ENCODE assay signal across 22 cellular contexts in the genomic region with DNA sequence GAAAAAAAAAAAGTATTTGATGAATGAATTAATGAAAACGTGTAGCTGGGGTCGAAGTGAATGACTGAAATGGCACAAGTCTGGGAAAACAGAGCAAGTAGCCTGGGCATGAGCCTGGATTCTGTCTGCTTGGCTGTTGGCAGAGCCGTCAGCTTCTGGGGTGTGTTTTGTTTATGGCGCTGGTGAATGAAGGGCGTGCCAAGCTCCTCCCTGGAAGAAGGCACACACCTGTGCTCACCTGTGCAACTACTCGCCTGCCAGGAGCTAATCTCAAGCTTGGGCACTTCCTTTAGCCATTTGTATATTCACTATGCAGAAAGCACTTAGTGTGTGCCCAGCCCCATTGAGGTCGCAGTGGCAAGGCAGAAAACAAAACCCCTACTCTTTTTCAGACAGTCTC.
DNase-seq lines count a peak whose midpoint lies in the region; ATAC-seq, FAIRE-seq and TF ChIP-seq lines count a peak whose summit lies in the region.
"Had no signal": no experiment of that assay in that cellular context is flagged by ENCODE, and none has a peak within 500 bp of the region (broad histone marks: within the 10 kb centered on the region; RNA-seq: fewer than 3 reads in every experiment).

No MANE protein-coding gene starts in this region.

- intact Hi-C loops in colonic mucosa (cut with DNase I) (no loop called here), pancreas (cut with DNase I) (no loop called here)
- intact Hi-C loops in activated T-helper 2 cell treated with anti-CD3 and anti-CD28 coated beads, Interferon-gamma antibody, Interleukin-2, Interleukin-4, amounts not matched to agents 10 μg/mL and 5 μg/mL and 100 μg/mL, durations not matched to agents 14 hours and 24 hours and 36 hours (cut with micrococcal nuclease), result no loop called here

- WGBS in pancreas, 2 donors, result 35 to 38% methylated on average over 7 of the region's 7 CpGs

- H3K27ac Mint-ChIP-seq in activated T-helper 2 cell treated with anti-CD3 and anti-CD28 coated beads, Interferon-gamma antibody, Interleukin-2, Interleukin-4, amounts not matched to agents 10 μg/mL and 5 μg/mL and 100 μg/mL, durations not matched to agents 14 hours and 24 hours and 36 hours, result no peak overlapping the region
- H3K27ac Mint-ChIP-seq: activated naive CD8-positive, alpha-beta T cell treated with anti-CD3 and anti-CD28 coated beads, Interleukin-2, amount 10 ng/mL, durations not matched to agents 7 days and 5 days; CD4-positive, alpha-beta memory T cell; nephron had no signal

- H3K36me3 ChIP-seq in colonic mucosa (no peaks in the 10 kb centered on the region), pancreas (peaks cover 0 to 4% (median 0%) of the 10 kb centered on the region in 3 donors), SJCRH30 (peaks cover 51% of the 10 kb centered on the region)
- H3K36me3 ChIP-seq: ovary, right lobe of liver had no signal

- DNase-seq in DMS79 (lab: John Stamatoyannopoulos, UW) (peak; percentile 1), DMS79 treated with DMSO at 0.1 percent for 48 hours (lab: John Stamatoyannopoulos, UW) (no peak), HT-29 (ENCODE audit: low spot score) (peak; percentile 72), colonic mucosa (peak; percentile 90), pancreas (peak in 5 of 6 donors; percentile 85 to 88 (median 87)), SJCRH30 (no peak), islet precursor cell (no peak)
- no peak for DNase-seq in activated T-helper 2 cell treated with anti-CD3 and anti-CD28 coated beads, Interferon-gamma antibody, Interleukin-2, Interleukin-4, amounts not matched to agents 10 μg/mL and 5 μg/mL and 100 μg/mL, durations not matched to agents 14 hours and 24 hours and 36 hours (ENCODE audit: low spot score)
- DNase-seq: activated CD4-positive, alpha-beta T cell treated with anti-CD3 and anti-CD28 coated beads, Interleukin-2, amount 50 U/mL, for 4 hours; activated effector memory CD4-positive, alpha-beta T cell treated with Interleukin-2 at 50 U/mL for 16 hours; activated naive CD8-positive, alpha-beta T cell treated with anti-CD3 and anti-CD28 coated beads, Interleukin-2, amount 10 ng/mL, durations not matched to agents 7 days and 5 days; CD4-positive, alpha-beta memory T cell; heart right ventricle; left lung; NCI-H2171; ovary; right lobe of liver; substantia nigra had no signal

- H3K36me3 Mint-ChIP-seq in activated T-helper 2 cell treated with anti-CD3 and anti-CD28 coated beads, Interferon-gamma antibody, Interleukin-2, Interleukin-4, amounts not matched to agents 10 μg/mL and 5 μg/mL and 100 μg/mL, durations not matched to agents 14 hours and 24 hours and 36 hours (ENCODE audit: low read depth), result no peaks in the 10 kb centered on the region
- H3K36me3 Mint-ChIP-seq: activated naive CD8-positive, alpha-beta T cell treated with anti-CD3 and anti-CD28 coated beads, Interleukin-2, amount 10 ng/mL, durations not matched to agents 7 days and 5 days; CD4-positive, alpha-beta memory T cell had no signal

- H3K27me3 ChIP-seq in colonic mucosa, result no peaks in the 10 kb centered on the region
- no peaks in the 10 kb centered on the region for H3K27me3 ChIP-seq in pancreas
- no peaks in the 10 kb centered on the region for H3K27me3 ChIP-seq in SJCRH30
- H3K27me3 ChIP-seq: heart right ventricle, left lung, ovary, right lobe of liver had no signal

- no peak for FAIRE-seq in pancreas (lab: Jason Lieb, UNC)
- FAIRE-seq: H54 had no signal

- peak; percentile 85 to 95 (median 90) for ATAC-seq in pancreas
- ATAC-seq: heart right ventricle, left lung, right lobe of liver had no signal

- H3K4me1 Mint-ChIP-seq in activated T-helper 2 cell treated with anti-CD3 and anti-CD28 coated beads, Interferon-gamma antibody, Interleukin-2, Interleukin-4, amounts not matched to agents 10 μg/mL and 5 μg/mL and 100 μg/mL, durations not matched to agents 14 hours and 24 hours and 36 hours (ENCODE audit: low read depth), result no peaks in the 10 kb centered on the region
- H3K4me1 Mint-ChIP-seq: activated naive CD8-positive, alpha-beta T cell treated with anti-CD3 and anti-CD28 coated beads, Interleukin-2, amount 10 ng/mL, durations not matched to agents 7 days and 5 days; CD4-positive, alpha-beta memory T cell; nephron had no signal

- H3K27me3 Mint-ChIP-seq in activated T-helper 2 cell treated with anti-CD3 and anti-CD28 coated beads, Interferon-gamma antibody, Interleukin-2, Interleukin-4, amounts not matched to agents 10 μg/mL and 5 μg/mL and 100 μg/mL, durations not matched to agents 14 hours and 24 hours and 36 hours (ENCODE audit: low read depth), result no peaks in the 10 kb centered on the region
- H3K27me3 Mint-ChIP-seq: CD4-positive, alpha-beta memory T cell had no signal

- no peaks in the 10 kb centered on the region for H3K9me3 Mint-ChIP-seq in activated T-helper 2 cell treated with anti-CD3 and anti-CD28 coated beads, Interferon-gamma antibody, Interleukin-2, Interleukin-4, amounts not matched to agents 10 μg/mL and 5 μg/mL and 100 μg/mL, durations not matched to agents 14 hours and 24 hours and 36 hours
- H3K9me3 Mint-ChIP-seq: activated naive CD8-positive, alpha-beta T cell treated with anti-CD3 and anti-CD28 coated beads, Interleukin-2, amount 10 ng/mL, durations not matched to agents 7 days and 5 days; CD4-positive, alpha-beta memory T cell; nephron had no signal

- no peaks in the 10 kb centered on the region for H3K9me3 ChIP-seq in colonic mucosa
- H3K9me3 ChIP-seq in pancreas, result no peaks in the 10 kb centered on the region
- H3K9me3 ChIP-seq in SJCRH30 (replicated peaks), result no peaks in the 10 kb centered on the region
- H3K9me3 ChIP-seq: heart right ventricle, left lung, ovary, right lobe of liver had no signal

- H3K27ac ChIP-seq in colonic mucosa, result peak overlapping the region; percentile 88
- peak overlapping the region in 1 of 4 donors; percentile 50 for H3K27ac ChIP-seq in pancreas
- no peak overlapping the region for H3K27ac ChIP-seq in SJCRH30
- H3K27ac ChIP-seq: 22Rv1, heart right ventricle, left lung, ovary, right lobe of liver, SK-N-MC had no signal

- H3K4me3 ChIP-seq in colonic mucosa, result no peak overlapping the region
- H3K4me3 ChIP-seq in pancreas, result no peak overlapping the region
- no peak overlapping the region for H3K4me3 ChIP-seq in SJCRH30
- H3K4me3 ChIP-seq: heart right ventricle, left lung, ovary, right lobe of liver, SK-N-MC had no signal

- H3K9ac ChIP-seq in colonic mucosa (ENCODE audit: low read depth in 2 of 2, low read length in 2 of 2), result peak overlapping the region in 1 of 2 donors; percentile 26

- no peak overlapping the region for H3K4me3 Mint-ChIP-seq in activated T-helper 2 cell treated with anti-CD3 and anti-CD28 coated beads, Interferon-gamma antibody, Interleukin-2, Interleukin-4, amounts not matched to agents 10 μg/mL and 5 μg/mL and 100 μg/mL, durations not matched to agents 14 hours and 24 hours and 36 hours (ENCODE audit: low read depth)
- H3K4me3 Mint-ChIP-seq: activated naive CD8-positive, alpha-beta T cell treated with anti-CD3 and anti-CD28 coated beads, Interleukin-2, amount 10 ng/mL, durations not matched to agents 7 days and 5 days; CD4-positive, alpha-beta memory T cell; nephron had no signal

- TF ChIP-seq CTCF in colonic mucosa (IDR thresholded peaks at IDR 0.05) (no peak), pancreas (IDR thresholded peaks at IDR 0.05) (no peak)

- H3K4me1 ChIP-seq in colonic mucosa (no peaks in the 10 kb centered on the region), pancreas (peaks cover 4 to 7% (median 4%) of the 10 kb centered on the region in 3 donors), SJCRH30 (no peaks in the 10 kb centered on the region)
- H3K4me1 ChIP-seq: heart right ventricle, left lung, right lobe of liver had no signal

Comparison
In these comparisons a context has a peak if more than half of its experiments do, and no peak if none do; other contexts are left out.
1. DNase-seq: peak in DMS79 (single experiment), HT-29 (single experiment), colonic mucosa (single experiment) and pancreas (5 of 6); none in DMS79 treated with DMSO at 0.1 percent for 48 hours (single experiment), SJCRH30 (0 of 2), islet precursor cell (single experiment) and activated T-helper 2 cell treated with anti-CD3 and anti-CD28 coated beads, Interferon-gamma antibody, Interleukin-2, Interleukin-4, amounts not matched to agents 10 μg/mL and 5 μg/mL and 100 μg/mL, durations not matched to agents 14 hours and 24 hours and 36 hours (single experiment).